In the genomic region with DNA sequence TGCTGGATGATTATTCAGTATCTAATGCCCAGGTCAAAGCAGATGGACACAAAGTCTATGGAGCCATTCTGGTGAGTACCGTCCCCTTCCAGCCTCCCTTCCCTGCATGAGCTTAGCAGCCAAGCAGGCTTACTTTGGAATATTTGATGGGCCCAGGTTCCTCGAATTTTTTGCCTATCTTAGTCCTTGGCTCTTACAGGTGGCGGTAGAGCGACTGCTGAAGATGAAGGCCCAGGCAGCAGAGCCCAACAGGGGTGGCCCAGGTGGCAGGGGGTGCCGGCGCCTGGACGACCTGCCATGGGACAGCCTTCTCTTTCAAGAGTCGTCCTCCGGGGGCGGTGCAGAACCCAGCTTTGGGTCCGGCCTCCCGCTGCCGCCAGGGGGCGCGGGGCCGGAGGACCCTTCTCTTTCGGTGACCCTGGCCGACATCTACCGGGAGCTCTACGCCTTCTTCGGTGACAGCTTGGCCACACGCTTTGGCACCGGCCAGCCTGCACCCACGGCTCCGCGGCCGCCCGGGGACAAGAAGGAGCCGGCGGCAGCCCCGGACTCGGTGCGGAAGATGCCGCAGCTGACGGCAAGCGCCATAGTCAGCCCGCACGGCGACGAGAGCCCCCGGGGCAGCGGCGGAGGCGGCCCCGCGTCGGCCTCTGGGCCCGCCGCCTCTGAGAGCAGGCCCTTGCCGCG, we compare ENCODE assay signal across 8 cellular contexts. TPM values are rescaled to one million over a fixed set of nuclear protein-coding genes. Genes with fewer than 3 reads are reported as not detected.
DNase-seq lines count a peak whose midpoint lies in the region; ATAC-seq and TF ChIP-seq lines count a peak whose summit lies in the region.

No MANE protein-coding gene starts in this region.

- H3K4me1 Mint-ChIP-seq in activated T-cell treated with anti-CD3 and anti-CD28 coated beads, Interleukin-2, amount 50 U/mL, for 4 hours (ENCODE audit: low read depth), result peaks cover 44% of the 10 kb centered on the region

- H4K20me1 ChIP-seq in IMR-90 (ENCODE audit: insufficient read depth, low read length), result peaks cover 9% of the 10 kb centered on the region

- no TSS peak for BruUV-seq in IMR-90 (replicated peaks; lab: Mats Ljungman, UMichigan)

- H2BK20ac ChIP-seq in IMR-90 (ENCODE audit: low read depth, low read length), result no peak overlapping the region

- H3K56ac ChIP-seq in IMR-90 (ENCODE audit: extremely low read depth, insufficient read depth, low read length), result 0 out of 2 replicates have a peak overlapping the region, but pooled peaks have one; percentile 4

- intact Hi-C loops in IMR-90 (cut with micrococcal nuclease), result loop anchor here (1.0 to 5.0 kb wide), 3 partner anchors 46 to 96 kb away; a partner anchor contains a TSS

- peak overlapping the region; percentile 27; the same call in 1 of the 2 replicates for H2AK5ac ChIP-seq in IMR-90 (ENCODE audit: low read depth, low read length)

- no peak overlapping the region for H3K18ac ChIP-seq in IMR-90 (ENCODE audit: low read depth, low read length)

- H3K4me3 Mint-ChIP-seq in activated T-cell treated with anti-CD3 and anti-CD28 coated beads, Interleukin-2, amount 50 U/mL, for 4 hours, result peak overlapping the region; percentile 85

- no peak for TF ChIP-seq POLR2A in IMR-90 (IDR thresholded peaks at IDR 0.05; ENCODE audit: low read depth, low read length)
- no peak for TF ChIP-seq POLR2A in erythroblast (IDR thresholded peaks at IDR 0.05; ENCODE audit: low read length)

- dilution Hi-C loops in IMR-90 (cut with HindIII; ENCODE audit: low sequenced_read_pairs, unreplicated experiment), result no loop called here

- no peak overlapping the region for H2BK120ac ChIP-seq in IMR-90 (ENCODE audit: low read depth, low read length)

- no peak overlapping the region for H2BK5ac ChIP-seq in IMR-90 (ENCODE audit: low read depth, low read length, poor library complexity, severe bottlenecking)

- peak overlapping the region; percentile 25; the same call in 1 of the 2 replicates for H3K4ac ChIP-seq in IMR-90 (ENCODE audit: low read depth, low read length)

- peak overlapping the region in 1 of 2 experiments; percentile 61; a peak in 1 of 4 replicates for H4K8ac ChIP-seq in IMR-90 (ENCODE audit: low read depth in 2 of 2, low read length in 2 of 2)

- no peak overlapping the region for H4K91ac ChIP-seq in IMR-90 (ENCODE audit: insufficient read depth, low read depth, low read length)

- no peaks in the 10 kb centered on the region for H3K9me3 Mint-ChIP-seq in activated T-cell treated with anti-CD3 and anti-CD28 coated beads, Interleukin-2, amount 50 U/mL, for 4 hours

- DNase-seq in DMS 273 (lab: John Stamatoyannopoulos, UW; ENCODE audit: unreplicated experiment), result peak; percentile 90
- peak; percentile 68 for DNase-seq in IMR-90
- peak; percentile 40 for DNase-seq in OCI-M2 (lab: John Stamatoyannopoulos, UW; ENCODE audit: unreplicated experiment)
- peak; percentile 79 for DNase-seq in activated T-cell treated with anti-CD3 and anti-CD28 coated beads, Interleukin-2, amount 50 U/mL, for 4 hours
- peak; percentile 91 to 95 for DNase-seq in erythroblast (lab: John Stamatoyannopoulos, UW)
- DNase-seq in stimulated activated CD8-positive, alpha-beta memory T cell treated with anti-CD3 and anti-CD28 coated beads, Interleukin-4, amount 100 ng/mL, for 48 hours, result peak; percentile 90

- no peaks in the 10 kb centered on the region for H3K27me3 ChIP-seq in IMR-90 (ENCODE audit: control insufficient read depth, insufficient read depth, low read length)
- H3K27me3 ChIP-seq in mucosa of stomach (ENCODE audit: control insufficient read depth, insufficient read depth, low read length), result no peaks in the 10 kb centered on the region

- ATAC-seq in GM21526 (IDR thresholded peaks at IDR 0.05; ENCODE audit: low FRiP score, unreplicated experiment) (peak; percentile 48), IMR-90 (ENCODE audit: low read depth) (peak; percentile 79)
- peak; percentile 70 to 74 for ATAC-seq in activated T-cell treated with anti-CD3 and anti-CD28 coated beads, Interleukin-2, amount 50 U/mL, for 4 hours

- H2BK15ac ChIP-seq in IMR-90 (ENCODE audit: low read depth, low read length), result no peak overlapping the region

- peak; percentile 99 for TF ChIP-seq CTCF in IMR-90 (conservative IDR thresholded peaks at IDR 0.05; ENCODE audit: low read depth, low read length)

- H3K23ac ChIP-seq in IMR-90 (ENCODE audit: low read depth, low read length), result peak overlapping the region; percentile 53; the same call in 1 of the 2 replicates

- no peaks in the 10 kb centered on the region for H3K27me3 Mint-ChIP-seq in activated T-cell treated with anti-CD3 and anti-CD28 coated beads, Interleukin-2, amount 50 U/mL, for 4 hours (ENCODE audit: low read depth)

- peak overlapping the region; percentile 100 for H2AK9ac ChIP-seq in IMR-90 (replicated peaks; ENCODE audit: low read depth, low read length, poor library complexity)

- peak overlapping the region; percentile 69 for H3K4me2 ChIP-seq in IMR-90 (ENCODE audit: low read depth, low read length)

- 1% methylated on average over 30 of the region's 51 CpGs; no CpG with 5 or more reads in 1 of the 2 experiments for WGBS in IMR-90 (ENCODE audit: extremely low coverage in 2 of 2, insufficient read length in 1 of 2), 2 experiments

- in situ Hi-C loops in IMR-90 (cut with MboI; ENCODE audit: low sequenced_read_pairs), result no loop called here

- H3K9ac ChIP-seq in IMR-90 (ENCODE audit: low read depth, low read length), result peak overlapping the region; percentile 52; the same call in 1 of the 2 replicates
- peak overlapping the region; percentile 79 for H3K9ac ChIP-seq in mucosa of stomach (ENCODE audit: low read length)

- H3K27ac ChIP-seq in IMR-90 (ENCODE audit: insufficient read depth, low read length), result peak overlapping the region; percentile 38; the same call in 1 of the 2 replicates

- H3K4me1 ChIP-seq in IMR-90 (ENCODE audit: control insufficient read depth, insufficient read depth, low read length), result peaks cover 9% of the 10 kb centered on the region
- H3K4me1 ChIP-seq in mucosa of stomach (ENCODE audit: control insufficient read depth, insufficient read depth, low read length), result peaks cover 22% of the 10 kb centered on the region

- peaks cover 24% of the 10 kb centered on the region for H3K36me3 ChIP-seq in IMR-90 (ENCODE audit: control insufficient read depth, insufficient read depth, low read length)
- H3K36me3 ChIP-seq in mucosa of stomach (ENCODE audit: control insufficient read depth, insufficient read depth, low read length), result peaks cover 11% of the 10 kb centered on the region

- CTCF ChIA-PET in IMR-90 (lab: Yijun Ruan, JAX), result interaction anchor here (0.6 to 2.8 kb wide), 18 partner anchors 11 to 105 kb away, joined by 3 to 26 read pairs (median 4); a partner anchor contains a TSS

- H3K14ac ChIP-seq in IMR-90 (replicated peaks; ENCODE audit: low read depth, low read length), result peak overlapping the region; percentile 65; the same call in 1 of the 2 replicates

- peaks cover 5% of the 10 kb centered on the region for H3K36me3 Mint-ChIP-seq in activated T-cell treated with anti-CD3 and anti-CD28 coated beads, Interleukin-2, amount 50 U/mL, for 4 hours (ENCODE audit: insufficient read depth)

- no peak overlapping the region for H4K5ac ChIP-seq in IMR-90 (ENCODE audit: low read depth, low read length)

- peak overlapping the region; percentile 99 for H2AFZ ChIP-seq in IMR-90 (replicated peaks; ENCODE audit: low read length, poor library complexity)

- peak; percentile 61 for TF ChIP-seq RAD21 in IMR-90 (IDR thresholded peaks at IDR 0.05; ENCODE audit: low read length)

- H3K79me1 ChIP-seq in IMR-90 (ENCODE audit: low read depth in 1 of 2, low read length in 2 of 2), result peaks cover 15 to 38% of the 10 kb centered on the region in 2 experiments; a peak in 3 of 4 replicates

- H3K9me3 ChIP-seq in IMR-90 (ENCODE audit: control insufficient read depth, insufficient read depth, low read length), result no peaks in the 10 kb centered on the region
- H3K9me3 ChIP-seq in mucosa of stomach (ENCODE audit: control insufficient read depth, low read length), result no peaks in the 10 kb centered on the region

- H3K4me3 ChIP-seq in IMR-90 (ENCODE audit: insufficient read depth, low read depth, low read length) (peak overlapping the region; percentile 94), mucosa of stomach (ENCODE audit: low read length) (peak overlapping the region; percentile 68)

- H3K9me1 ChIP-seq in IMR-90 (ENCODE audit: insufficient read depth, low read length), result no peaks in the 10 kb centered on the region

- POLR2A ChIA-PET in IMR-90 (lab: Charles Lee; ENCODE audit: unreplicated experiment), result interaction anchor here (0.5 to 1.1 kb wide), 4 partner anchors 55 to 396 kb away, joined by 3 to 4 read pairs (median 3); no protein-coding TSS in a partner anchor

RNA-seq across cellular contexts. Expression of a gene that starts 0.7 kb away (rescaled TPM):
- 20.0 and 29.4 TPM in 2 replicates for total RNA-seq in IMR-90 (2012; rRNA removed)
- polyA plus RNA-seq in IMR-90 (2012; rRNA removed), result 67.1 and 71.5 TPM in 2 replicates
- polyA plus RNA-seq in IMR-90 (2012; cell fraction: cytosol; rRNA removed), result 83.4 and 96.5 TPM in 2 replicates
- polyA plus RNA-seq in IMR-90 (2012; cell fraction: nucleus; rRNA removed; ENCODE audit: low replicate concordance), result 23.6 and 27.1 TPM in 2 replicates
- 10 to 100 TPM; 26.8 to 35.4 (median 31.6) TPM for total RNA-seq in activated T-cell treated with anti-CD3 and anti-CD28 coated beads, Interleukin-2, amount 50 U/mL, for 4 hours

RNA-seq across cellular contexts. Expression of a gene that starts 5.3 kb away (rescaled TPM):
- total RNA-seq in IMR-90 (2012; rRNA removed), result 9.7 and 14.2 TPM in 2 replicates
- 15.7 and 18.0 TPM in 2 replicates for polyA plus RNA-seq in IMR-90 (2012; rRNA removed)
- polyA plus RNA-seq in IMR-90 (2012; cell fraction: cytosol; rRNA removed), result 9.1 and 22.6 TPM in 2 replicates
- polyA plus RNA-seq in IMR-90 (2012; cell fraction: nucleus; rRNA removed; ENCODE audit: low replicate concordance), result 17.5 and 18.3 TPM in 2 replicates
- total RNA-seq in activated T-cell treated with anti-CD3 and anti-CD28 coated beads, Interleukin-2, amount 50 U/mL, for 4 hours, result 10 to 100 TPM in 2 of 3 donors, 1 to 10 TPM in 1; 9.4 to 12.1 (median 11.6) TPM

RNA-seq across cellular contexts. Expression of a gene that starts 15.3 kb away (rescaled TPM):
- 8.1 and 9.5 TPM in 2 replicates for total RNA-seq in IMR-90 (2012; rRNA removed)
- 13.5 and 14.5 TPM in 2 replicates for polyA plus RNA-seq in IMR-90 (2012; rRNA removed)
- 10.3 and 12.5 TPM in 2 replicates for polyA plus RNA-seq in IMR-90 (2012; cell fraction: cytosol; rRNA removed)
- 70.0 and 76.6 TPM in 2 replicates for polyA plus RNA-seq in IMR-90 (2012; cell fraction: nucleus; rRNA removed; ENCODE audit: low replicate concordance)
- 10 to 100 TPM; 27.2 to 34.3 (median 29.1) TPM for total RNA-seq in activated T-cell treated with anti-CD3 and anti-CD28 coated beads, Interleukin-2, amount 50 U/mL, for 4 hours

RNA-seq across cellular contexts. Expression of a gene that starts 18.8 kb away (rescaled TPM):
- total RNA-seq in IMR-90 (2012; rRNA removed), result 26.3 and 27.5 TPM in 2 replicates
- 90.4 and 97.4 TPM in 2 replicates for polyA plus RNA-seq in IMR-90 (2012; rRNA removed)
- 43.9 and 49.0 TPM in 2 replicates for polyA plus RNA-seq in IMR-90 (2012; cell fraction: cytosol; rRNA removed)
- polyA plus RNA-seq in IMR-90 (2012; cell fraction: nucleus; rRNA removed; ENCODE audit: low replicate concordance), result 354 and 360 TPM in 2 replicates
- 100 to 1,000 TPM; 138 to 180 (median 158) TPM for total RNA-seq in activated T-cell treated with anti-CD3 and anti-CD28 coated beads, Interleukin-2, amount 50 U/mL, for 4 hours

RNA-seq across cellular contexts. Expression of a gene that starts 25.1 kb away (rescaled TPM):
- total RNA-seq in IMR-90 (2012; rRNA removed), result 110 and 154 TPM in 2 replicates
- polyA plus RNA-seq in IMR-90 (2012; rRNA removed), result 157 and 165 TPM in 2 replicates
- 141 and 153 TPM in 2 replicates for polyA plus RNA-seq in IMR-90 (2012; cell fraction: cytosol; rRNA removed)
- polyA plus RNA-seq in IMR-90 (2012; cell fraction: nucleus; rRNA removed; ENCODE audit: low replicate concordance), result 51.3 and 89.1 TPM in 2 replicates
- 100 to 1,000 TPM; 143 to 145 (median 144) TPM for total RNA-seq in activated T-cell treated with anti-CD3 and anti-CD28 coated beads, Interleukin-2, amount 50 U/mL, for 4 hours

Comparison
In these comparisons a context has a peak if more than half of its experiments do, and no peak if none do; other contexts are left out.
1. Peak in every context shown above with its lines: DNase-seq, ATAC-seq, H3K4me3 ChIP-seq and H3K27ac ChIP-seq.
2. DNase-seq: peak in every context shown above with its lines; median percentile 93 in erythroblast; 90 in DMS 273; 90 in stimulated activated CD8-positive, alpha-beta memory T cell treated with anti-CD3 and anti-CD28 coated beads, Interleukin-4, amount 100 ng/mL, for 48 hours; 79 in activated T-cell treated with anti-CD3 and anti-CD28 coated beads, Interleukin-2, amount 50 U/mL, for 4 hours; 68 in IMR-90; 40 in OCI-M2.